In genomic region chr21:45140346-45140940, GRCh38 we compare ENCODE assay signal across 8 cellular contexts.
DNase-seq lines count a peak whose midpoint lies in the region; ATAC-seq lines count a peak whose summit lies in the region.

No MANE protein-coding gene starts in this region.

- ATAC-seq in HG03460 (IDR thresholded peaks at IDR 0.05; ENCODE audit: unreplicated experiment), result no peak

- H3K27me3 ChIP-seq in H7 (ENCODE audit: control insufficient read depth, insufficient read depth, low read length), result no peaks in the 10 kb centered on the region

- H3K4me3 ChIP-seq in H7 (ENCODE audit: insufficient read depth, low read depth, low read length) (no peak overlapping the region), skeletal muscle cell (ENCODE audit: low read depth, low read length) (no peak overlapping the region)

- DNase-seq in DMS153 (lab: John Stamatoyannopoulos, UW), result peak; percentile 73
- peak; percentile 92 for DNase-seq in H7
- DNase-seq in NCI-H146 treated with DMSO at 0.1 percent for 48 hours (lab: John Stamatoyannopoulos, UW; ENCODE audit: unreplicated experiment), result peak; percentile 16
- DNase-seq in SW480 (ENCODE audit: low spot score), result peak; percentile 93
- peak; percentile 96 for DNase-seq in astrocyte of the hippocampus (ENCODE audit: low read depth, low spot score)
- DNase-seq in hepatic stellate cell (ENCODE audit: low spot score), result peak; percentile 90
- DNase-seq in skeletal muscle cell (ENCODE audit: low read depth), result peak; percentile 87

- no peaks in the 10 kb centered on the region for H3K36me3 ChIP-seq in H7 (replicated peaks; ENCODE audit: control insufficient read depth, insufficient read depth, low read length)

Comparison
In these comparisons a context has a peak if more than half of its experiments do, and no peak if none do; other contexts are left out.
1. DNase-seq: peak in every context shown above with its lines; median percentile 96 in astrocyte of the hippocampus; 93 in SW480; 92 in H7; 90 in hepatic stellate cell; 87 in skeletal muscle cell; 73 in DMS153; 16 in NCI-H146 treated with DMSO at 0.1 percent for 48 hours.